In genomic region chr6:37659561-37659960, GRCh38 we compare ENCODE assay signal across 1 cellular context.
TF ChIP-seq lines count a peak whose summit lies in the region.

No MANE protein-coding gene starts in this region.

TF ChIP-seq in HepG2, 621 proteins besides CTCF, POLR2A, EP300 and RAD21 (continued from another document):
- TF ChIP-seq EHMT2 (IDR thresholded peaks at IDR 0.05; ENCODE audit: borderline replicate concordance, low read depth, low read length), result no peak
